ENCODE assay signal across 8 cellular contexts in genomic region chr11:117180020-117180419, GRCh38. TPM values are rescaled to one million over a fixed set of nuclear protein-coding genes. Genes with fewer than 3 reads are reported as not detected.
DNase-seq lines count a peak whose midpoint lies in the region; ATAC-seq, FAIRE-seq and TF ChIP-seq lines count a peak whose summit lies in the region.

No MANE protein-coding gene starts in this region.

- no peak for ATAC-seq in thoracic aorta (ENCODE audit: insufficient number of reproducible peaks, low FRiP score, low read depth)

- H3K36me3 Mint-ChIP-seq in activated naive CD4-positive, alpha-beta T cell treated with anti-CD3 and anti-CD28 coated beads, Interleukin-2, amount 10 ng/mL, durations not matched to agents 7 days and 5 days: peaks cover 2% of the 10 kb centered on the region
- H3K36me3 Mint-ChIP-seq in activated T-helper 2 cell treated with anti-CD3 and anti-CD28 coated beads, Interferon-gamma antibody, Interleukin-2, Interleukin-4, amounts not matched to agents 10 μg/mL and 5 μg/mL and 100 μg/mL, durations not matched to agents 14 hours and 24 hours and 36 hours (ENCODE audit: low read depth): peaks cover 4% of the 10 kb centered on the region

- H3K9ac ChIP-seq in kidney (ENCODE audit: low read length in 2 of 2): peak overlapping the region in 1 of 2 donors; percentile 86

- FAIRE-seq in kidney (lab: Jason Lieb, UNC): no peak

- H3K9me3 ChIP-seq in kidney (ENCODE audit: control insufficient read depth in 1 of 2, low read length in 2 of 2) (no peaks in the 10 kb centered on the region), thoracic aorta (no peaks in the 10 kb centered on the region)

- H3K4me3 Mint-ChIP-seq in activated naive CD4-positive, alpha-beta T cell treated with anti-CD3 and anti-CD28 coated beads, Interleukin-2, amount 10 ng/mL, durations not matched to agents 7 days and 5 days: peak overlapping the region; percentile 93
- peak overlapping the region; percentile 94 for H3K4me3 Mint-ChIP-seq in activated T-helper 2 cell treated with anti-CD3 and anti-CD28 coated beads, Interferon-gamma antibody, Interleukin-2, Interleukin-4, amounts not matched to agents 10 μg/mL and 5 μg/mL and 100 μg/mL, durations not matched to agents 14 hours and 24 hours and 36 hours (ENCODE audit: low read depth)

- no peak for DNase-seq in activated naive CD4-positive, alpha-beta T cell treated with anti-CD3 and anti-CD28 coated beads, Interleukin-2, amount 10 ng/mL, durations not matched to agents 7 days and 5 days
- DNase-seq in activated naive CD4-positive, alpha-beta T cell (lab: John Stamatoyannopoulos, UW): no peak
- no peak for DNase-seq in activated T-helper 2 cell treated with anti-CD3 and anti-CD28 coated beads, Interferon-gamma antibody, Interleukin-2, Interleukin-4, amounts not matched to agents 10 μg/mL and 5 μg/mL and 100 μg/mL, durations not matched to agents 14 hours and 24 hours and 36 hours (ENCODE audit: low spot score)
- DNase-seq in kidney (no peak), thoracic aorta (ENCODE audit: low spot score) (no peak), DMS153 (lab: John Stamatoyannopoulos, UW) (no peak), Kasumi-1 (lab: John Stamatoyannopoulos, UW) (no peak), cerebellar nuclear complex (lab: John Stamatoyannopoulos, UW) (no peak)

- H3K4me1 Mint-ChIP-seq in activated naive CD4-positive, alpha-beta T cell treated with anti-CD3 and anti-CD28 coated beads, Interleukin-2, amount 10 ng/mL, durations not matched to agents 7 days and 5 days: peaks cover 30% of the 10 kb centered on the region
- peaks cover 25% of the 10 kb centered on the region for H3K4me1 Mint-ChIP-seq in activated T-helper 2 cell treated with anti-CD3 and anti-CD28 coated beads, Interferon-gamma antibody, Interleukin-2, Interleukin-4, amounts not matched to agents 10 μg/mL and 5 μg/mL and 100 μg/mL, durations not matched to agents 14 hours and 24 hours and 36 hours (ENCODE audit: low read depth)

- no peak for TF ChIP-seq CTCF in kidney (IDR thresholded peaks at IDR 0.05; ENCODE audit: borderline replicate concordance, extremely low read depth, insufficient read depth)
- no peak for TF ChIP-seq CTCF in thoracic aorta (IDR thresholded peaks at IDR 0.05)

- H3K27ac Mint-ChIP-seq in activated naive CD4-positive, alpha-beta T cell treated with anti-CD3 and anti-CD28 coated beads, Interleukin-2, amount 10 ng/mL, durations not matched to agents 7 days and 5 days: peak overlapping the region; percentile 87
- H3K27ac Mint-ChIP-seq in activated T-helper 2 cell treated with anti-CD3 and anti-CD28 coated beads, Interferon-gamma antibody, Interleukin-2, Interleukin-4, amounts not matched to agents 10 μg/mL and 5 μg/mL and 100 μg/mL, durations not matched to agents 14 hours and 24 hours and 36 hours: peak overlapping the region; percentile 20

- H3K4me1 ChIP-seq in kidney (ENCODE audit: control insufficient read depth in 1 of 2, insufficient read depth in 1 of 2, low read depth in 1 of 2, low read length in 2 of 2) (peaks cover 5 to 19% of the 10 kb centered on the region in 2 donors), thoracic aorta (ENCODE audit: control insufficient read depth in 1 of 2, low read depth in 2 of 2) (peaks cover 23 to 37% of the 10 kb centered on the region in 2 donors)

- H3K36me3 ChIP-seq in kidney (ENCODE audit: control insufficient read depth in 1 of 2, insufficient read depth in 2 of 2, low read length in 2 of 2): peaks cover 7 to 13% of the 10 kb centered on the region in 2 donors
- H3K36me3 ChIP-seq in thoracic aorta: peaks cover 13% of the 10 kb centered on the region

- peak overlapping the region in 1 of 2 donors; percentile 81 for H3K27ac ChIP-seq in kidney (ENCODE audit: low read depth in 2 of 2, low read length in 2 of 2)
- H3K27ac ChIP-seq in thoracic aorta: peak overlapping the region; percentile 95 to 96

- H3K9me3 Mint-ChIP-seq in activated naive CD4-positive, alpha-beta T cell treated with anti-CD3 and anti-CD28 coated beads, Interleukin-2, amount 10 ng/mL, durations not matched to agents 7 days and 5 days: no peaks in the 10 kb centered on the region
- no peaks in the 10 kb centered on the region for H3K9me3 Mint-ChIP-seq in activated T-helper 2 cell treated with anti-CD3 and anti-CD28 coated beads, Interferon-gamma antibody, Interleukin-2, Interleukin-4, amounts not matched to agents 10 μg/mL and 5 μg/mL and 100 μg/mL, durations not matched to agents 14 hours and 24 hours and 36 hours

- no peaks in the 10 kb centered on the region for H3K27me3 Mint-ChIP-seq in activated naive CD4-positive, alpha-beta T cell treated with anti-CD3 and anti-CD28 coated beads, Interleukin-2, amount 10 ng/mL, durations not matched to agents 7 days and 5 days
- no peaks in the 10 kb centered on the region for H3K27me3 Mint-ChIP-seq in activated T-helper 2 cell treated with anti-CD3 and anti-CD28 coated beads, Interferon-gamma antibody, Interleukin-2, Interleukin-4, amounts not matched to agents 10 μg/mL and 5 μg/mL and 100 μg/mL, durations not matched to agents 14 hours and 24 hours and 36 hours (ENCODE audit: low read depth)

- intact Hi-C loops in activated T-helper 2 cell treated with anti-CD3 and anti-CD28 coated beads, Interferon-gamma antibody, Interleukin-2, Interleukin-4, amounts not matched to agents 10 μg/mL and 5 μg/mL and 100 μg/mL, durations not matched to agents 14 hours and 24 hours and 36 hours (cut with micrococcal nuclease): no loop called here
- intact Hi-C loops in kidney (cut with DNase I): no loop called here

- no peaks in the 10 kb centered on the region for H3K27me3 ChIP-seq in thoracic aorta (replicated peaks; ENCODE audit: insufficient read depth)

- CTCF ChIA-PET in activated naive CD4-positive, alpha-beta T cell treated with anti-CD3 and anti-CD28 coated beads, Interleukin-2, amount 10 ng/mL, durations not matched to agents 7 days and 5 days (lab: Charles Lee): interaction anchor here (0.7 to 6.1 kb wide), 15 partner anchors 10 to 1749 kb away, joined by 3 to 111 read pairs (median 5); partner anchors contain the start of gene ZPR1

- H3K4me3 ChIP-seq in kidney (ENCODE audit: low read length in 2 of 2) (peak overlapping the region; percentile 82 to 93), thoracic aorta (peak overlapping the region; percentile 95)

RNA-seq across cellular contexts. Expression of gene SIDT2, which starts 1.5 kb away (rescaled TPM):
- 26.1 and 27.1 TPM in 2 replicates for total RNA-seq in activated T-helper 2 cell treated with anti-CD3 and anti-CD28 coated beads, Interferon-gamma antibody, Interleukin-2, Interleukin-4, amounts not matched to agents 10 μg/mL and 5 μg/mL and 100 μg/mL, durations not matched to agents 14 hours and 24 hours and 36 hours
- total RNA-seq in kidney (37.4 TPM), thoracic aorta (10 to 100 TPM; 55.9 to 82.2 TPM)
- polyA plus RNA-seq in kidney (ENCODE audit: insufficient read depth, low read depth, low replicate concordance): 16.4 TPM

RNA-seq across cellular contexts. Expression of gene TAGLN, which starts 19.1 kb away (rescaled TPM):
- 3.1 and 3.8 TPM in 2 replicates for total RNA-seq in activated T-helper 2 cell treated with anti-CD3 and anti-CD28 coated beads, Interferon-gamma antibody, Interleukin-2, Interleukin-4, amounts not matched to agents 10 μg/mL and 5 μg/mL and 100 μg/mL, durations not matched to agents 14 hours and 24 hours and 36 hours
- total RNA-seq in kidney (846 TPM), thoracic aorta (over 10,000 TPM in 1 of 2 donors, 1,000 to 10,000 TPM in 1; 6,975 to 13,974 TPM)
- polyA plus RNA-seq in kidney (ENCODE audit: insufficient read depth, low read depth, low replicate concordance): 776 TPM

RNA-seq across cellular contexts. Expression of gene PAFAH1B2, which starts 35.9 kb away (rescaled TPM):
- total RNA-seq in activated T-helper 2 cell treated with anti-CD3 and anti-CD28 coated beads, Interferon-gamma antibody, Interleukin-2, Interleukin-4, amounts not matched to agents 10 μg/mL and 5 μg/mL and 100 μg/mL, durations not matched to agents 14 hours and 24 hours and 36 hours: 72.3 and 76.9 TPM in 2 replicates
- 90.2 TPM for total RNA-seq in kidney
- 29.4 TPM for polyA plus RNA-seq in kidney (ENCODE audit: insufficient read depth, low read depth, low replicate concordance)
- total RNA-seq in thoracic aorta: 10 to 100 TPM; 66.3 to 75.8 TPM

RNA-seq across cellular contexts. Expression of gene PCSK7, which starts 51.9 kb away (rescaled TPM):
- total RNA-seq in activated T-helper 2 cell treated with anti-CD3 and anti-CD28 coated beads, Interferon-gamma antibody, Interleukin-2, Interleukin-4, amounts not matched to agents 10 μg/mL and 5 μg/mL and 100 μg/mL, durations not matched to agents 14 hours and 24 hours and 36 hours: 151 and 154 TPM in 2 replicates
- total RNA-seq in kidney (70.2 TPM), thoracic aorta (10 to 100 TPM; 41.4 to 90.2 TPM)
- 14.5 TPM for polyA plus RNA-seq in kidney (ENCODE audit: insufficient read depth, low read depth, low replicate concordance)

RNA-seq across cellular contexts. Expression of gene RNF214, which starts 52.5 kb away (rescaled TPM):
- 22.7 and 25.8 TPM in 2 replicates for total RNA-seq in activated T-helper 2 cell treated with anti-CD3 and anti-CD28 coated beads, Interferon-gamma antibody, Interleukin-2, Interleukin-4, amounts not matched to agents 10 μg/mL and 5 μg/mL and 100 μg/mL, durations not matched to agents 14 hours and 24 hours and 36 hours
- total RNA-seq in kidney: 24.7 TPM
- polyA plus RNA-seq in kidney (ENCODE audit: insufficient read depth, low read depth, low replicate concordance): 8.5 TPM
- total RNA-seq in thoracic aorta: 10 to 100 TPM; 14.6 to 21.8 TPM

Comparison
In these comparisons a context has a peak if more than half of its experiments do, and no peak if none do; other contexts are left out.
1. RNA of gene TAGLN, which starts 19.1 kb away (total RNA-seq): 6,975 to 13,974 TPM in thoracic aorta and 846 TPM in kidney (single experiment); 3.1 to 3.8 TPM in activated T-helper 2 cell treated with anti-CD3 and anti-CD28 coated beads, Interferon-gamma antibody, Interleukin-2, Interleukin-4, amounts not matched to agents 10 μg/mL and 5 μg/mL and 100 μg/mL, durations not matched to agents 14 hours and 24 hours and 36 hours; every median in the first group is over 100 times any median in the second.